In the genomic region with DNA sequence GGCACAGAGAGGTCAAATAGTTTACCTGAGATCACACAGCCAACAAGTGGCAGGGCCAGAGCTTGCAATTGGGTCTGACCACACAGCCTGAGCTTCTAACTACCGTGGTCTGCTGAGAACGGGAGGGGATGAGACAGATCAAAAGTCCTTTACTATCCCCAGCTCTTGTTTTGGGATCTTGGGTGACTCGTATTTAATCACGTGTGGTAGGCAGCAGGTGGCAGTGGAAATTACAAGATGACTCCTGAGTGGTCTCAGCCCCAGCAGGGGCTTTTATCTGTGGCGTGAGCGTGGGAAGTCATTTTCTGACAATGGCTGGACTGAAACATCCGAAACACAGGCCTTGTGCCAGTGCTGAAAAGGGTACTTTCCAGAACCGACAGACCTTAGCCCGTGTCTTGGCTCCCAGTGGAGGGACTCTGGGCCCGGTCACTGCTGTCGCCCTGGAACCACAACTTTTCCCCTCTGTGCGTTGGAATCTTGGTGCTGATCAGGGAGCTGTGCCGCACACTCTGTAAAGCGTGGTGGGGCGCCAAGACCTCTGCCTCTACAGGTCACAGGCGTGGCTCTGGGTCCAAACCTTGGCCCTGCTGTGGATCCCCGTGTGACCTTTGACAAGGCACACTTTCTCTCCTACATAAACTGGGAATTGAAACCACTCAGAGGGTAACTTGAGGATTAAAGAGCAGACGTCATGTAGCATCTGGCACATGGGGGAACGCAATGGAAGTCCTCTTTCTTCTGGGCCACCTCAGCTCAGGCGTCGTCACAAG, we compare ENCODE assay signal across 10 cellular contexts. TPM values are rescaled to one million over a fixed set of nuclear protein-coding genes. Genes with fewer than 3 reads are reported as not detected.
DNase-seq lines count a peak whose midpoint lies in the region; ATAC-seq, FAIRE-seq and TF ChIP-seq lines count a peak whose summit lies in the region.
"Had no signal": no experiment of that assay in that cellular context is flagged by ENCODE, and none has a peak within 500 bp of the region (broad histone marks: within the 10 kb centered on the region; RNA-seq: fewer than 3 reads in every experiment).

No MANE protein-coding gene starts in this region.

- no peak for DNase-seq in activated T-helper 1 cell treated with anti-CD3 and anti-CD28 coated beads, Interleukin-12 subunit alpha, Interleukin-12 subunit beta, Interleukin-2, Interleukin-4 antibody, amounts not matched to agents 30 ng/mL and 10 ng/mL and 1 ng/mL, durations not matched to agents 14 hours and 24 hours and 36 hours (ENCODE audit: low spot score)
- DNase-seq in pancreas (peak in 1 of 6 donors; percentile 41), putamen (ENCODE audit: low spot score) (no peak), NCI-H1436 treated with DMSO at 0.1 percent for 48 hours (lab: John Stamatoyannopoulos, UW) (no peak), lower leg skin (ENCODE audit: low spot score in 2 of 2) (no peak), globus pallidus (ENCODE audit: low spot score) (no peak)
- DNase-seq: glutamatergic neuron had no signal

- no peaks in the 10 kb centered on the region for H3K4me1 ChIP-seq in pancreas

- peaks cover 59% of the 10 kb centered on the region for H3K36me3 Mint-ChIP-seq in activated T-helper 1 cell treated with anti-CD3 and anti-CD28 coated beads, Interleukin-12 subunit alpha, Interleukin-12 subunit beta, Interleukin-2, Interleukin-4 antibody, amounts not matched to agents 30 ng/mL and 10 ng/mL and 1 ng/mL, durations not matched to agents 14 hours and 24 hours and 36 hours (ENCODE audit: low read depth)

- TF ChIP-seq CTCF in pancreas (IDR thresholded peaks at IDR 0.05) (no peak), lower leg skin (IDR thresholded peaks at IDR 0.05) (no peak)

- 83 to 89% methylated on average over 21 of the region's 21 CpGs for WGBS in pancreas, 2 donors
- 83 to 85% methylated on average over 20 to 21 of the region's 21 CpGs for WGBS in lower leg skin, 2 donors

- H3K9me3 ChIP-seq in pancreas = no peaks in the 10 kb centered on the region

- H3K27ac Mint-ChIP-seq in activated T-helper 1 cell treated with anti-CD3 and anti-CD28 coated beads, Interleukin-12 subunit alpha, Interleukin-12 subunit beta, Interleukin-2, Interleukin-4 antibody, amounts not matched to agents 30 ng/mL and 10 ng/mL and 1 ng/mL, durations not matched to agents 14 hours and 24 hours and 36 hours = peak overlapping the region; percentile 42

- no peak for TF ChIP-seq POLR2A in lower leg skin (IDR thresholded peaks at IDR 0.05)

- H3K27me3 ChIP-seq in pancreas = no peaks in the 10 kb centered on the region

- H3K27ac ChIP-seq in pancreas = peak overlapping the region in 2 of 4 donors; percentile 55 to 75

- H3K9me3 Mint-ChIP-seq in activated T-helper 1 cell treated with anti-CD3 and anti-CD28 coated beads, Interleukin-12 subunit alpha, Interleukin-12 subunit beta, Interleukin-2, Interleukin-4 antibody, amounts not matched to agents 30 ng/mL and 10 ng/mL and 1 ng/mL, durations not matched to agents 14 hours and 24 hours and 36 hours = no peaks in the 10 kb centered on the region

- FAIRE-seq in pancreas (lab: Jason Lieb, UNC) = no peak
- FAIRE-seq: H1 had no signal

- H3K4me3 ChIP-seq in pancreas (no peak overlapping the region), lower leg skin (ENCODE audit: low read depth, poor library complexity, severe bottlenecking) (no peak overlapping the region)

- no peaks in the 10 kb centered on the region for H3K27me3 Mint-ChIP-seq in activated T-helper 1 cell treated with anti-CD3 and anti-CD28 coated beads, Interleukin-12 subunit alpha, Interleukin-12 subunit beta, Interleukin-2, Interleukin-4 antibody, amounts not matched to agents 30 ng/mL and 10 ng/mL and 1 ng/mL, durations not matched to agents 14 hours and 24 hours and 36 hours (ENCODE audit: insufficient read depth)

- intact Hi-C loops in activated T-helper 1 cell treated with anti-CD3 and anti-CD28 coated beads, Interleukin-12 subunit alpha, Interleukin-12 subunit beta, Interleukin-2, Interleukin-4 antibody, amounts not matched to agents 30 ng/mL and 10 ng/mL and 1 ng/mL, durations not matched to agents 14 hours and 24 hours and 36 hours (cut with micrococcal nuclease) = no loop called here
- intact Hi-C loops in pancreas (cut with DNase I) = no loop called here
- intact Hi-C loops in lower leg skin (cut with DNase I; ENCODE audit: low total_unique reads) = no loop called here

- H3K4me1 Mint-ChIP-seq in activated T-helper 1 cell treated with anti-CD3 and anti-CD28 coated beads, Interleukin-12 subunit alpha, Interleukin-12 subunit beta, Interleukin-2, Interleukin-4 antibody, amounts not matched to agents 30 ng/mL and 10 ng/mL and 1 ng/mL, durations not matched to agents 14 hours and 24 hours and 36 hours (ENCODE audit: low read depth) = peaks cover 59% of the 10 kb centered on the region

- ATAC-seq in GM18520 (IDR thresholded peaks at IDR 0.05; ENCODE audit: unreplicated experiment) (peak; percentile 40), HG02763 (IDR thresholded peaks at IDR 0.05; ENCODE audit: unreplicated experiment) (peak; percentile 39), pancreas (peak in 3 of 4 donors; percentile 14 to 41 (median 23))

- H3K36me3 ChIP-seq in pancreas = no peaks in the 10 kb centered on the region

- H3K4me3 Mint-ChIP-seq in activated T-helper 1 cell treated with anti-CD3 and anti-CD28 coated beads, Interleukin-12 subunit alpha, Interleukin-12 subunit beta, Interleukin-2, Interleukin-4 antibody, amounts not matched to agents 30 ng/mL and 10 ng/mL and 1 ng/mL, durations not matched to agents 14 hours and 24 hours and 36 hours = no peak overlapping the region

RNA-seq across cellular contexts. Expression of a gene that starts 12.0 kb away (rescaled TPM):
- total RNA-seq in activated T-helper 1 cell treated with anti-CD3 and anti-CD28 coated beads, Interleukin-12 subunit alpha, Interleukin-12 subunit beta, Interleukin-2, Interleukin-4 antibody, amounts not matched to agents 30 ng/mL and 10 ng/mL and 1 ng/mL, durations not matched to agents 14 hours and 24 hours and 36 hours = 28.7 and 33.5 TPM in 2 replicates
- total RNA-seq in pancreas = 10 to 100 TPM in 2 of 6 donors, 1 to 10 TPM in 3, under 1 TPM in 1; 0.98 to 19.1 (median 5.3) TPM
- polyA plus RNA-seq in pancreas = 1 to 10 TPM; 4.3 to 5.7 TPM
- total RNA-seq in lower leg skin = 10 to 100 TPM in 2 of 4 donors, 1 to 10 TPM in 2; 5.1 to 12.6 (median 8.9) TPM

RNA-seq across cellular contexts. Expression of a gene that starts 30.0 kb away (rescaled TPM):
- 96.0 and 96.5 TPM in 2 replicates for total RNA-seq in activated T-helper 1 cell treated with anti-CD3 and anti-CD28 coated beads, Interleukin-12 subunit alpha, Interleukin-12 subunit beta, Interleukin-2, Interleukin-4 antibody, amounts not matched to agents 30 ng/mL and 10 ng/mL and 1 ng/mL, durations not matched to agents 14 hours and 24 hours and 36 hours
- total RNA-seq in pancreas (10 to 100 TPM in 3 of 6 donors, 1 to 10 TPM in 3; 7.8 to 14.6 (median 9.8) TPM), lower leg skin (10 to 100 TPM; 24.9 to 35.8 (median 32.4) TPM)
- 10 to 100 TPM; 11.7 to 20.9 TPM for polyA plus RNA-seq in pancreas

RNA-seq across cellular contexts. Expression of a gene that starts 50.4 kb away (rescaled TPM):
- 0.29 and 0.60 TPM in 2 replicates for total RNA-seq in activated T-helper 1 cell treated with anti-CD3 and anti-CD28 coated beads, Interleukin-12 subunit alpha, Interleukin-12 subunit beta, Interleukin-2, Interleukin-4 antibody, amounts not matched to agents 30 ng/mL and 10 ng/mL and 1 ng/mL, durations not matched to agents 14 hours and 24 hours and 36 hours
- total RNA-seq in pancreas = 10 to 100 TPM; 14.5 to 20.4 (median 18.1) TPM
- polyA plus RNA-seq in pancreas = 10 to 100 TPM in 1 of 2 donors, 1 to 10 TPM in 1; 9.9 to 12.0 TPM
- 1 to 10 TPM in 3 of 4 donors, under 1 TPM in 1; 0.55 to 3.5 (median 2.1) TPM for total RNA-seq in lower leg skin

RNA-seq across cellular contexts. Expression of a gene that starts 53.8 kb away (rescaled TPM):
- 84.1 and 88.1 TPM in 2 replicates for total RNA-seq in activated T-helper 1 cell treated with anti-CD3 and anti-CD28 coated beads, Interleukin-12 subunit alpha, Interleukin-12 subunit beta, Interleukin-2, Interleukin-4 antibody, amounts not matched to agents 30 ng/mL and 10 ng/mL and 1 ng/mL, durations not matched to agents 14 hours and 24 hours and 36 hours
- total RNA-seq in pancreas (10 to 100 TPM in 4 of 6 donors, 1 to 10 TPM in 2; 8.1 to 16.6 (median 11.7) TPM), lower leg skin (10 to 100 TPM; 25.1 to 49.1 (median 42.0) TPM)
- 10 to 100 TPM in 1 of 2 donors, 1 to 10 TPM in 1; 9.9 to 17.4 TPM for polyA plus RNA-seq in pancreas
